In the genomic region with DNA sequence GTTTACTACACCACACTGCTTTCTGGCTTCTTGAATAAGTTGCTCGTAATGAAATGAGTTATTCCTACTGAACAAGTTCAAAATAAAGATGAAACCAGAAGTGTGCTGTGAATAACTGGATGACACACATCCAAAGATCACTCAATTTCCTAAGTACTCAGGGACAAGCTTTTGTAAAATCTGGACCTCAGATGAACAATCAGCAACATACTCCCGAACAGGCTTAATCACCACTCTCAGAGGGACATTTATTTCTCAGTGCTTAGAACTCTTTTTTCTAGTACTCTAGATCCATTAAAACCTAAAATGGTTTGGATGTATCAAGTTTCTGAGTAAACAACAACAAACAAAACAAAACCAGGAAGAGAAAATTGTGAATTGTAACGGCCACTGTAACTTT, we compare ENCODE assay signal across 18 cellular contexts.
DNase-seq lines count a peak whose midpoint lies in the region; ATAC-seq, FAIRE-seq and TF ChIP-seq lines count a peak whose summit lies in the region.
"Had no signal": no experiment of that assay in that cellular context is flagged by ENCODE, and none has a peak within 500 bp of the region (broad histone marks: within the 10 kb centered on the region; RNA-seq: fewer than 3 reads in every experiment).

No MANE protein-coding gene starts in this region.

- peak; percentile 18 for DNase-seq in AG10803 (ENCODE audit: low read depth)
- peak; percentile 11 for DNase-seq in HT1080 (ENCODE audit: low read depth)
- no peak for DNase-seq in T-helper 17 cell
- DNase-seq in keratinocyte (ENCODE audit: low read depth, low spot score), result no peak
- DNase-seq in ovary, result no peak
- DNase-seq in HEK293T (ENCODE audit: extremely low spot score), result no peak
- DNase-seq in CD4-positive, alpha-beta T cell, result no peak
- DNase-seq in COR-L47 (lab: John Stamatoyannopoulos, UW), result no peak
- DNase-seq: activated naive CD4-positive, alpha-beta T cell; BE2C; effector memory CD8-positive, alpha-beta T cell; head of caudate nucleus; kidney glomerular epithelial cell; stimulated activated CD4-positive, alpha-beta T cell treated with anti-CD3 and anti-CD28 coated beads, Interleukin-1b, Interleukin-23, amount 100 ng/mL, for 48 hours; WERI-Rb-1 had no signal

- H2AFZ ChIP-seq in keratinocyte (ENCODE audit: control insufficient read depth, low read length), result peak overlapping the region; percentile 28

- H3K4me2 ChIP-seq in keratinocyte (ENCODE audit: control insufficient read depth, extremely low read depth, insufficient read depth, low read depth, low read length), result no peak overlapping the region

- ATAC-seq in T-helper 17 cell, result no peak
- no peak for ATAC-seq in CD4-positive, alpha-beta T cell (ENCODE audit: poor library complexity)
- ATAC-seq: effector memory CD8-positive, alpha-beta T cell had no signal

- no peak overlapping the region for H3K4me3 ChIP-seq in AG10803 (ENCODE audit: low read length)
- H3K4me3 ChIP-seq in keratinocyte (ENCODE audit: control insufficient read depth in 2 of 3, extremely low read depth in 1 of 3, insufficient read depth in 2 of 3, low read depth in 1 of 3, low read length in 3 of 3), result no peak overlapping the region
- H3K4me3 ChIP-seq in ovary, result no peak overlapping the region
- H3K4me3 ChIP-seq: cardiac muscle cell had no signal

- H3K27ac ChIP-seq in keratinocyte (ENCODE audit: control insufficient read depth, insufficient read depth, low read length) (no peak overlapping the region), ovary (no peak overlapping the region)
- no peak overlapping the region for H3K27ac ChIP-seq in CD4-positive, alpha-beta T cell (ENCODE audit: low read depth, low read length)
- H3K27ac ChIP-seq: cardiac muscle cell, WERI-Rb-1 had no signal

- no peak for TF ChIP-seq CTCF in AG10803 (conservative IDR thresholded peaks at IDR 0.05; ENCODE audit: low read length)
- no peak for TF ChIP-seq CTCF in keratinocyte (optimal IDR thresholded peaks at IDR 0.05 in 1 of 3, IDR thresholded peaks at IDR 0.05 in 1 of 3, conservative IDR thresholded peaks at IDR 0.05 in 1 of 3; ENCODE audit: extremely low read depth in 1 of 3, insufficient read depth in 2 of 3, low read length in 3 of 3)
- no peak for TF ChIP-seq CTCF in ovary (IDR thresholded peaks at IDR 0.05)
- TF ChIP-seq CTCF in CD4-positive, alpha-beta T cell (IDR thresholded peaks at IDR 0.05), result no peak

- H3K4me1 Mint-ChIP-seq in T-helper 17 cell, result peaks cover 4% of the 10 kb centered on the region
- H3K4me1 Mint-ChIP-seq in CD4-positive, alpha-beta T cell (ENCODE audit: low read depth), result no peaks in the 10 kb centered on the region

- H3K27ac Mint-ChIP-seq in T-helper 17 cell, result peak overlapping the region; percentile 43
- H3K27ac Mint-ChIP-seq in CD4-positive, alpha-beta T cell, result no peak overlapping the region
- H3K27ac Mint-ChIP-seq: effector memory CD8-positive, alpha-beta T cell; type B pancreatic cell had no signal

- CTCF ChIA-PET in HEK293T (lab: Yijun Ruan, JAX), result interaction anchor here (0.6 kb wide), 1 partner anchor 213 kb away, joined by 4 read pairs; no protein-coding TSS in a partner anchor
- CTCF ChIA-PET in CD4-positive, alpha-beta T cell (lab: Charles Lee), result no interaction called here

- no peaks in the 10 kb centered on the region for H3K79me2 ChIP-seq in keratinocyte (ENCODE audit: control insufficient read depth, insufficient read depth, low read length)

- POLR2A ChIA-PET in HEK293T (lab: Yijun Ruan, JAX), result no interaction called here
- POLR2A ChIA-PET in CD4-positive, alpha-beta T cell (lab: Charles Lee), result no interaction called here

- H3K36me3 ChIP-seq in keratinocyte (ENCODE audit: control insufficient read depth in 2 of 2, extremely low read depth in 1 of 2, insufficient read depth in 2 of 2, low read length in 2 of 2), result no peaks in the 10 kb centered on the region
- H3K36me3 ChIP-seq in ovary, result no peaks in the 10 kb centered on the region
- H3K36me3 ChIP-seq: BE2C, cardiac muscle cell, WERI-Rb-1 had no signal

- no peaks in the 10 kb centered on the region for H3K9me3 ChIP-seq in T-helper 17 cell (ENCODE audit: control insufficient read depth, low read length, poor library complexity, severe bottlenecking)
- no peaks in the 10 kb centered on the region for H3K9me3 ChIP-seq in keratinocyte (ENCODE audit: control insufficient read depth, low read depth, low read length)
- no peaks in the 10 kb centered on the region for H3K9me3 ChIP-seq in ovary
- H3K9me3 ChIP-seq in CD4-positive, alpha-beta T cell (ENCODE audit: control insufficient read depth, low read length), result no peaks in the 10 kb centered on the region
- H3K9me3 ChIP-seq: BE2C had no signal

- FAIRE-seq in keratinocyte (lab: Jason Lieb, UNC), result no peak
- FAIRE-seq: GM19239 had no signal

- 57 to 63% (median 57%) methylated on average over 3 of the region's 3 CpGs for WGBS in ovary, 3 donors

- H3K4me3 Mint-ChIP-seq in T-helper 17 cell, result no peak overlapping the region
- H3K4me3 Mint-ChIP-seq in CD4-positive, alpha-beta T cell, result no peak overlapping the region
- H3K4me3 Mint-ChIP-seq: effector memory CD8-positive, alpha-beta T cell; type B pancreatic cell had no signal

- peaks cover 13% of the 10 kb centered on the region for H3K4me1 ChIP-seq in keratinocyte (ENCODE audit: control insufficient read depth, extremely low read depth, insufficient read depth, low read length)
- no peaks in the 10 kb centered on the region for H3K4me1 ChIP-seq in ovary (ENCODE audit: insufficient read depth)
- H3K4me1 ChIP-seq: BE2C had no signal

- no peak for TF ChIP-seq POLR2A in ovary (IDR thresholded peaks at IDR 0.05)

- no peaks in the 10 kb centered on the region for H3K9me3 Mint-ChIP-seq in CD4-positive, alpha-beta T cell
- H3K9me3 Mint-ChIP-seq: effector memory CD8-positive, alpha-beta T cell; type B pancreatic cell had no signal

- H3K36me3 Mint-ChIP-seq in T-helper 17 cell (ENCODE audit: low read depth), result no peaks in the 10 kb centered on the region
- H3K36me3 Mint-ChIP-seq in CD4-positive, alpha-beta T cell (ENCODE audit: low read depth), result no peaks in the 10 kb centered on the region
- H3K36me3 Mint-ChIP-seq: type B pancreatic cell had no signal

- no peak overlapping the region for H3K9ac ChIP-seq in keratinocyte (ENCODE audit: control insufficient read depth, extremely low read depth, insufficient read depth, low read length)

- intact Hi-C loops in ovary (cut with DNase I), result no loop called here
- intact Hi-C loops in CD4-positive, alpha-beta T cell (cut with DNase I, micrococcal nuclease), result no loop called here

- no peak for TF ChIP-seq EP300 in ovary (IDR thresholded peaks at IDR 0.05)

- H3K27me3 ChIP-seq in keratinocyte (ENCODE audit: control insufficient read depth, extremely low read depth, insufficient read depth, low read length) (no peaks in the 10 kb centered on the region), ovary (no peaks in the 10 kb centered on the region)
- H3K27me3 ChIP-seq in CD4-positive, alpha-beta T cell (ENCODE audit: control insufficient read depth, insufficient read depth, low read length), result no peaks in the 10 kb centered on the region
- H3K27me3 ChIP-seq: BE2C, cardiac muscle cell had no signal

- H3K27me3 Mint-ChIP-seq in T-helper 17 cell, result peaks cover 6% of the 10 kb centered on the region
- peaks cover 4% of the 10 kb centered on the region for H3K27me3 Mint-ChIP-seq in CD4-positive, alpha-beta T cell
- H3K27me3 Mint-ChIP-seq: effector memory CD8-positive, alpha-beta T cell; type B pancreatic cell had no signal

- dilution Hi-C loops in keratinocyte (cut with MboI; ENCODE audit: extremely low pct_ligation_motif_present, low sequenced_read_pairs), result no loop called here

- no peaks in the 10 kb centered on the region for H4K20me1 ChIP-seq in keratinocyte (ENCODE audit: control insufficient read depth, extremely low read depth, insufficient read depth, low read length)

- no peaks in the 10 kb centered on the region for H3K9me1 ChIP-seq in keratinocyte (ENCODE audit: control insufficient read depth, extremely low read depth, insufficient read depth, low read length)

TF ChIP-seq in HEK293T, 16 proteins besides CTCF, POLR2A, EP300 and RAD21:
- no peak for TF ChIP-seq CTBP1 (IDR thresholded peaks at IDR 0.05; ENCODE audit: borderline replicate concordance)
- no peak for TF ChIP-seq PKNOX1 (IDR thresholded peaks at IDR 0.05)
- no peak for TF ChIP-seq FOXK2 (IDR thresholded peaks at IDR 0.05)
- no peak for TF ChIP-seq BHLHE40 (IDR thresholded peaks at IDR 0.05; ENCODE audit: borderline replicate concordance)
- no peak for TF ChIP-seq TARDBP (IDR thresholded peaks at IDR 0.05)
- no peak for TF ChIP-seq LEF1 (IDR thresholded peaks at IDR 0.05; ENCODE audit: borderline replicate concordance)
- no peak for TF ChIP-seq ELF4 (IDR thresholded peaks at IDR 0.05)
- TF ChIP-seq HDGF (IDR thresholded peaks at IDR 0.05; ENCODE audit: borderline replicate concordance), result no peak
- no peak for TF ChIP-seq ARNT (IDR thresholded peaks at IDR 0.05)
- TF ChIP-seq SUZ12 (IDR thresholded peaks at IDR 0.05), result no peak
- TF ChIP-seq L3MBTL2 (conservative IDR thresholded peaks at IDR 0.05), result no peak
- no peak for TF ChIP-seq SP1 (IDR thresholded peaks at IDR 0.05)
- no peak for TF ChIP-seq FOXM1 (IDR thresholded peaks at IDR 0.05; ENCODE audit: borderline replicate concordance)
- TF ChIP-seq NFRKB (IDR thresholded peaks at IDR 0.05), result no peak
- TF ChIP-seq ZNF384 (IDR thresholded peaks at IDR 0.05), result no peak

Comparison
In these comparisons a context has a peak if more than half of its experiments do, and no peak if none do; other contexts are left out.
1. DNase-seq: peak in AG10803 (single experiment) and HT1080 (single experiment); none in T-helper 17 cell (0 of 3), keratinocyte (single experiment), ovary (0 of 5), HEK293T (single experiment), CD4-positive, alpha-beta T cell (0 of 10) and COR-L47 (single experiment).